In the genomic region with DNA sequence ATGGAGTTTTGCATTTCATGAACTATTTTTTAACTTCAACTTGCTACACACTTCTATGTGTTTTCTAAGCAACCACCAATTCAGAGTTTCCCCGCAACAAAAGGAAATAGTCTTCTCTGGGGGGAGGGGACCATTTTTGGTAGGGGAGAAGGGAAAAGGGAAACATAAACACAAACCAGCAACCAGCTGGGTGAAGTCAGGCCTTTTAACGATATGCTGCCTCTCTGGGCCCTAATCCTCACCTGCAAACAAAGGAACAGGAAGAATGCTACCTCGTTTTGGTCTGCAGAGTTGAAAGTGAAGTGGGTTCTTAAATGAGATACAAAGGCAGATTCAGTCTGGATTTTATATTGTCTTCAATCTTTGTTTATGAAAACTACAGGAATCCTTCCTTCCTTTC, we compare ENCODE assay signal across 26 cellular contexts. TPM values are rescaled to one million over a fixed set of nuclear protein-coding genes. Genes with fewer than 3 reads are reported as not detected.
DNase-seq lines count a peak whose midpoint lies in the region; TF ChIP-seq lines count a peak whose summit lies in the region.
"Had no signal": no experiment of that assay in that cellular context is flagged by ENCODE, and none has a peak within 500 bp of the region (broad histone marks: within the 10 kb centered on the region; RNA-seq: fewer than 3 reads in every experiment).

No MANE protein-coding gene starts in this region.

- H3K27ac ChIP-seq in BLaER1 treated with 17β-estradiol and CSF1 and Interleukin-3, amounts not matched to agents 10 nM and 100 nM = peak overlapping the region in 3 of 11 experiments; percentile 5 to 46 (median 32); a peak in 3 of 22 replicates
- H3K27ac ChIP-seq in HUES64 (ENCODE audit: low read depth, low read length) = peak overlapping the region; percentile 46; the same call in 1 of the 2 replicates
- H3K27ac ChIP-seq in endodermal cell (ENCODE audit: low read depth, low read length) = no peak overlapping the region
- H3K27ac ChIP-seq: heart left ventricle, HL-60, lower lobe of right lung, parathyroid adenoma had no signal

- WGBS in HUES64 = 0% methylated on average over 2 of the region's 3 CpGs
- WGBS in endodermal cell (ENCODE audit: insufficient coverage in 1 of 2, insufficient read length in 1 of 2), 2 experiments = 0 to 26% methylated on average over 1 to 3 of the region's 3 CpGs

- H3K27me3 Mint-ChIP-seq in endodermal cell (ENCODE audit: insufficient read depth) = peaks cover 23% of the 10 kb centered on the region
- H3K27me3 Mint-ChIP-seq in nephron progenitor cell (ENCODE audit: low read depth, poor library complexity) = no peaks in the 10 kb centered on the region
- H3K27me3 Mint-ChIP-seq: activated CD8-positive, alpha-beta memory T cell treated with anti-CD3 and anti-CD28 coated beads, Interleukin-2, amount 10 ng/mL, durations not matched to agents 7 days and 5 days; CD4-positive, CD25-positive, alpha-beta regulatory T cell; natural killer cell treated with Interleukin-12 subunit alpha and Interleukin-12 subunit beta and Interleukin-15 and Interleukin-18, amount 100 ng/mL, for 72 hours had no signal

- peak overlapping the region; percentile 32 to 82 (median 71); a peak in 21 of 22 replicates for H3K4me2 ChIP-seq in BLaER1 treated with 17β-estradiol and CSF1 and Interleukin-3, amounts not matched to agents 10 nM and 100 nM

- no peaks in the 10 kb centered on the region for H3K36me3 ChIP-seq in BLaER1 treated with 17β-estradiol and CSF1 and Interleukin-3, amounts not matched to agents 10 nM and 100 nM
- H3K36me3 ChIP-seq in HUES64 (ENCODE audit: insufficient read depth, low read length) (no peaks in the 10 kb centered on the region), endodermal cell (ENCODE audit: control insufficient read depth, insufficient read depth, low read length) (no peaks in the 10 kb centered on the region)
- H3K36me3 ChIP-seq: HAP-1, heart left ventricle, lower lobe of right lung had no signal

- H3K9ac ChIP-seq in BLaER1 treated with 17β-estradiol and CSF1 and Interleukin-3, amounts not matched to agents 10 nM and 100 nM = no peak overlapping the region; a peak in 1 of 22 replicates
- H3K9ac ChIP-seq in HUES64 (ENCODE audit: low read depth, low read length) (peak overlapping the region; percentile 7; the same call in 1 of the 2 replicates), endodermal cell (ENCODE audit: extremely low read depth, low read length, poor library complexity, severe bottlenecking) (peak overlapping the region; percentile 2)
- H3K9ac ChIP-seq: parathyroid adenoma had no signal

- H3K27ac Mint-ChIP-seq in endodermal cell (peak overlapping the region; percentile 73), nephron progenitor cell (peak overlapping the region; percentile 98)
- H3K27ac Mint-ChIP-seq: activated CD8-positive, alpha-beta memory T cell treated with anti-CD3 and anti-CD28 coated beads, Interleukin-2, amount 10 ng/mL, durations not matched to agents 7 days and 5 days; CD4-positive, CD25-positive, alpha-beta regulatory T cell; natural killer cell treated with Interleukin-12 subunit alpha and Interleukin-12 subunit beta and Interleukin-15 and Interleukin-18, amount 100 ng/mL, for 72 hours; stimulated activated naive B cell treated with anti-CD40 and anti-IgM and Interleukin-4, amounts not matched to agents 10 μg/mL and 1 μg/mL and 100 μg/mL, for 72 hours had no signal

- H3K36me3 Mint-ChIP-seq in endodermal cell (ENCODE audit: low read depth) = no peaks in the 10 kb centered on the region
- no peaks in the 10 kb centered on the region for H3K36me3 Mint-ChIP-seq in nephron progenitor cell (ENCODE audit: low read depth)
- H3K36me3 Mint-ChIP-seq: activated CD8-positive, alpha-beta memory T cell treated with anti-CD3 and anti-CD28 coated beads, Interleukin-2, amount 10 ng/mL, durations not matched to agents 7 days and 5 days; CD4-positive, CD25-positive, alpha-beta regulatory T cell; natural killer cell treated with Interleukin-12 subunit alpha and Interleukin-12 subunit beta and Interleukin-15 and Interleukin-18, amount 100 ng/mL, for 72 hours; stimulated activated naive B cell treated with anti-CD40 and anti-IgM and Interleukin-4, amounts not matched to agents 10 μg/mL and 1 μg/mL and 100 μg/mL, for 72 hours had no signal

- H3K27me3 ChIP-seq in BLaER1 treated with 17β-estradiol and CSF1 and Interleukin-3, amounts not matched to agents 10 nM and 100 nM = no peaks in the 10 kb centered on the region
- H3K27me3 ChIP-seq in HUES64 (ENCODE audit: insufficient read depth, low read length) = no peaks in the 10 kb centered on the region
- H3K27me3 ChIP-seq in endodermal cell (ENCODE audit: control insufficient read depth, insufficient read depth, low read length, poor library complexity, severe bottlenecking) = peaks cover 12% of the 10 kb centered on the region

- peaks cover 18 to 42% (median 35%) of the 10 kb centered on the region in 10 experiments for H3K4me1 ChIP-seq in BLaER1 treated with 17β-estradiol and CSF1 and Interleukin-3, amounts not matched to agents 10 nM and 100 nM
- H3K4me1 ChIP-seq in HUES64 (ENCODE audit: insufficient read depth, low read length) = peaks cover 31% of the 10 kb centered on the region
- peaks cover 11% of the 10 kb centered on the region for H3K4me1 ChIP-seq in endodermal cell (ENCODE audit: control insufficient read depth, insufficient read depth, low read length)
- H3K4me1 ChIP-seq: heart left ventricle, lower lobe of right lung, parathyroid adenoma had no signal

- DNase-seq in endodermal cell = no peak
- DNase-seq in nephron progenitor cell = no peak
- DNase-seq in activated CD8-positive, alpha-beta memory T cell treated with anti-CD3 and anti-CD28 coated beads, Interleukin-2, amount 50 U/mL, for 4 hours = no peak
- no peak for DNase-seq in globus pallidus (ENCODE audit: low spot score)
- DNase-seq in GDM1 (lab: John Stamatoyannopoulos, UW) = no peak
- no peak for DNase-seq in NCI-H1930 (lab: John Stamatoyannopoulos, UW)
- DNase-seq: activated CD8-positive, alpha-beta memory T cell treated with anti-CD3 and anti-CD28 coated beads, Interleukin-2, amount 10 ng/mL, durations not matched to agents 7 days and 5 days; activated naive CD4-positive, alpha-beta T cell; activated T-cell treated with anti-CD3 and anti-CD28 coated beads, Interleukin-2, amount 50 U/mL, for 48 hours; CD4-positive, CD25-positive, alpha-beta regulatory T cell; central memory CD4-positive, alpha-beta T cell; cortex of kidney; heart left ventricle; Karpas-422; lower lobe of right lung; NCI-H146; NCI-H510A; stimulated activated naive B cell treated with anti-CD40 and anti-IgM and Interleukin-4, amounts not matched to agents 10 μg/mL and 1 μg/mL and 100 μg/mL, for 72 hours; substantia nigra; T-helper 1 cell had no signal

- H4K20me1 ChIP-seq in BLaER1 treated with 17β-estradiol and CSF1 and Interleukin-3, amounts not matched to agents 10 nM and 100 nM = no peaks in the 10 kb centered on the region; a peak in 1 of 22 replicates

- H3K4me1 Mint-ChIP-seq in endodermal cell (peaks cover 26% of the 10 kb centered on the region), nephron progenitor cell (peaks cover 81% of the 10 kb centered on the region)
- H3K4me1 Mint-ChIP-seq: activated CD8-positive, alpha-beta memory T cell treated with anti-CD3 and anti-CD28 coated beads, Interleukin-2, amount 10 ng/mL, durations not matched to agents 7 days and 5 days; CD4-positive, CD25-positive, alpha-beta regulatory T cell; stimulated activated naive B cell treated with anti-CD40 and anti-IgM and Interleukin-4, amounts not matched to agents 10 μg/mL and 1 μg/mL and 100 μg/mL, for 72 hours had no signal

- H3K4me3 Mint-ChIP-seq in endodermal cell (peak overlapping the region; percentile 5), nephron progenitor cell (peak overlapping the region; percentile 49)
- H3K4me3 Mint-ChIP-seq: activated CD8-positive, alpha-beta memory T cell treated with anti-CD3 and anti-CD28 coated beads, Interleukin-2, amount 10 ng/mL, durations not matched to agents 7 days and 5 days; CD4-positive, CD25-positive, alpha-beta regulatory T cell; natural killer cell treated with Interleukin-12 subunit alpha and Interleukin-12 subunit beta and Interleukin-15 and Interleukin-18, amount 100 ng/mL, for 72 hours; stimulated activated naive B cell treated with anti-CD40 and anti-IgM and Interleukin-4, amounts not matched to agents 10 μg/mL and 1 μg/mL and 100 μg/mL, for 72 hours had no signal

- no peak overlapping the region for H3K4me3 ChIP-seq in BLaER1 treated with 17β-estradiol and CSF1 and Interleukin-3, amounts not matched to agents 10 nM and 100 nM
- H3K4me3 ChIP-seq in HUES64 (ENCODE audit: low read length) (no peak overlapping the region), endodermal cell (ENCODE audit: low read length) (peak overlapping the region; percentile 1)
- H3K4me3 ChIP-seq: HAP-1, heart left ventricle, lower lobe of right lung had no signal

- H3K9me3 Mint-ChIP-seq in endodermal cell = no peaks in the 10 kb centered on the region
- no peaks in the 10 kb centered on the region for H3K9me3 Mint-ChIP-seq in nephron progenitor cell
- H3K9me3 Mint-ChIP-seq: stimulated activated naive B cell treated with anti-CD40 and anti-IgM and Interleukin-4, amounts not matched to agents 10 μg/mL and 1 μg/mL and 100 μg/mL, for 72 hours had no signal

- no peaks in the 10 kb centered on the region for H3K9me3 ChIP-seq in BLaER1 treated with 17β-estradiol and CSF1 and Interleukin-3, amounts not matched to agents 10 nM and 100 nM (replicated peaks in 1 of 11)
- no peaks in the 10 kb centered on the region for H3K9me3 ChIP-seq in HUES64 (ENCODE audit: insufficient read depth, low read depth, low read length)
- H3K9me3 ChIP-seq in endodermal cell (ENCODE audit: control insufficient read depth, low read length) = no peaks in the 10 kb centered on the region
- H3K9me3 ChIP-seq: HAP-1, heart left ventricle, lower lobe of right lung had no signal

- TF ChIP-seq CTCF in endodermal cell (conservative IDR thresholded peaks at IDR 0.05) (no peak), nephron progenitor cell (IDR thresholded peaks at IDR 0.05) (no peak)

RNA-seq across cellular contexts. Expression of a gene that starts 35.0 kb away (rescaled TPM):
- polyA plus RNA-seq in HUES64 (2013, experiment 1 of 2) = 6.7 TPM
- 7.5 TPM for polyA plus RNA-seq in HUES64 (2013, experiment 2 of 2)
- total RNA-seq in endodermal cell = 1 to 10 TPM in 1 of 2 donors, under 1 TPM in 1; 0.92 to 1.4 TPM
- polyA plus RNA-seq in endodermal cell (2013, experiment 1 of 2) = 13.3 TPM
- 11.2 TPM for polyA plus RNA-seq in endodermal cell (2013, experiment 2 of 2)
- total RNA-seq: CD4-positive, CD25-positive, alpha-beta regulatory T cell; natural killer cell treated with Interleukin-12 subunit alpha and Interleukin-12 subunit beta and Interleukin-15 and Interleukin-18, amount 100 ng/mL, for 72 hours had no signal
- polyA plus RNA-seq: CD4-positive, CD25-positive, alpha-beta regulatory T cell had no signal

Comparison
In these comparisons a context has a peak if more than half of its experiments do, and no peak if none do; other contexts are left out.
1. H3K9ac ChIP-seq: peak in HUES64 (single experiment) and endodermal cell (single experiment); none in BLaER1 treated with 17β-estradiol and CSF1 and Interleukin-3, amounts not matched to agents 10 nM and 100 nM (0 of 11).